1 cellular context compared by ENCODE assay signal in genomic region chr2:201157694-201158093, GRCh38.
TF ChIP-seq lines count a peak whose summit lies in the region.

No MANE protein-coding gene starts in this region.

TF ChIP-seq in HepG2, 621 proteins besides CTCF, POLR2A, EP300 and RAD21 (continued from another document):
- no peak for TF ChIP-seq ZXDC (CRISPR knock-in tag; IDR thresholded peaks at IDR 0.05)
- TF ChIP-seq ZNF605 (CRISPR knock-in tag; IDR thresholded peaks at IDR 0.05): 0 out of 2 replicates have a peak, but pooled peaks have one; percentile 3
- no peak for TF ChIP-seq ZHX2 (IDR thresholded peaks at IDR 0.05; ENCODE audit: low read depth)
- no peak for TF ChIP-seq ZHX2 (CRISPR knock-in tag; IDR thresholded peaks at IDR 0.05; ENCODE audit: borderline replicate concordance)
